ENCODE assay signal across 8 cellular contexts in genomic region chr1:181142096-181143043, GRCh38. TPM values are rescaled to one million over a fixed set of nuclear protein-coding genes. Genes with fewer than 3 reads are reported as not detected.
A peak's percentile ranks its signal among the peaks of the same experiment; 100 is the strongest.
DNase-seq lines count a peak whose midpoint lies in the region; ATAC-seq, FAIRE-seq and TF ChIP-seq lines count a peak whose summit lies in the region.

No MANE protein-coding gene starts in this region.

- no peak for TF ChIP-seq POLR2A in H54 (IDR thresholded peaks at IDR 0.05; ENCODE audit: low read depth, low read length)

- H3K4me1 ChIP-seq in DOHH2 (ENCODE audit: control insufficient read depth, low read length) (peaks cover 18% of the 10 kb centered on the region), foreskin keratinocyte (peaks cover 27% of the 10 kb centered on the region), neutrophil (ENCODE audit: control insufficient read depth in 1 of 2, insufficient read depth in 1 of 2, low read depth in 1 of 2, low read length in 1 of 2) (peaks cover 20 to 21% of the 10 kb centered on the region in 2 experiments)

- FAIRE-seq in H54 (lab: Jason Lieb, UNC) = no peak

- no peak overlapping the region for H3K27ac ChIP-seq in DOHH2 (ENCODE audit: low read depth, low read length)
- peak overlapping the region; percentile 37 for H3K27ac ChIP-seq in foreskin keratinocyte
- no peak overlapping the region for H3K27ac ChIP-seq in neutrophil
- H3K27ac ChIP-seq in substantia nigra (ENCODE audit: low read depth, low read length, poor library complexity, severe bottlenecking) = peak overlapping the region; percentile 74

- TF ChIP-seq CTCF in DOHH2 (IDR thresholded peaks at IDR 0.05; ENCODE audit: low read depth, low read length, poor library complexity, severe bottlenecking) = peak; percentile 97
- TF ChIP-seq CTCF in foreskin keratinocyte (conservative IDR thresholded peaks at IDR 0.05) = peak; percentile 99
- peak; percentile 96 for TF ChIP-seq CTCF in neutrophil (IDR thresholded peaks at IDR 0.05)

- H3F3A ChIP-seq in DOHH2 (ENCODE audit: control insufficient read depth, insufficient read depth) = no peaks in the 10 kb centered on the region

- peak; percentile 88 for ATAC-seq in foreskin keratinocyte

- H3K4me3 ChIP-seq in DOHH2 (ENCODE audit: low read length) (no peak overlapping the region), neutrophil (ENCODE audit: low read depth in 1 of 2, low read length in 1 of 2) (no peak overlapping the region)

- H3K9me3 ChIP-seq in DOHH2 (ENCODE audit: control insufficient read depth, insufficient read depth, low read length) (no peaks in the 10 kb centered on the region), neutrophil (no peaks in the 10 kb centered on the region)

- H3K36me3 ChIP-seq in DOHH2 (ENCODE audit: control insufficient read depth, low read length) (no peaks in the 10 kb centered on the region), neutrophil (no peaks in the 10 kb centered on the region)

- DNase-seq in H54 (ENCODE audit: insufficient read length, low spot score) (peak; percentile 81), M059J (ENCODE audit: low read depth) (peak; percentile 82), SHP77 (lab: John Stamatoyannopoulos, UW) (peak; percentile 89), activated gamma-delta T cell (lab: John Stamatoyannopoulos, UW) (peak; percentile 75), foreskin keratinocyte (peak; percentile 42 to 71), substantia nigra (lab: John Stamatoyannopoulos, UW) (peak in 48 of 49 donors; percentile 43 to 95 (median 82))

- no peaks in the 10 kb centered on the region for H3K79me2 ChIP-seq in DOHH2 (ENCODE audit: control insufficient read depth, low read length)

- H3K9me2 ChIP-seq in DOHH2 (replicated peaks; ENCODE audit: control insufficient read depth, low read length) = no peaks in the 10 kb centered on the region

- peaks cover 12% of the 10 kb centered on the region for H4K20me1 ChIP-seq in DOHH2 (ENCODE audit: control insufficient read depth, insufficient read depth, low read depth, low read length)

- H3K27me3 ChIP-seq in DOHH2 (ENCODE audit: control insufficient read depth, low read length) (peaks cover 36% of the 10 kb centered on the region), foreskin keratinocyte (no peaks in the 10 kb centered on the region), neutrophil (no peaks in the 10 kb centered on the region)

- H3K4me2 ChIP-seq in DOHH2 (ENCODE audit: low read length) = no peak overlapping the region

RNA-seq across cellular contexts. Expression of gene IER5, which starts 53.9 kb away (rescaled TPM):
- total RNA-seq in M059J (2014; rRNA removed; shearing (Covaris generic)) = 25.6 and 28.0 TPM in 2 replicates
- 39.4 and 46.5 TPM in 2 replicates for total RNA-seq in foreskin keratinocyte
- polyA plus RNA-seq in foreskin keratinocyte = 36.5 and 39.7 TPM in 2 replicates

Comparison
In these comparisons a context has a peak if more than half of its experiments do, and no peak if none do; other contexts are left out.
1. H3K27ac ChIP-seq: peak in foreskin keratinocyte (single experiment) and substantia nigra (single experiment); none in DOHH2 (single experiment) and neutrophil (single experiment).
2. Peak in every context shown above with its lines, with median percentiles within 50 percentile points of each other: CTCF ChIP-seq and DNase-seq.